ENCODE assay signal across 8 cellular contexts in the genomic region with DNA sequence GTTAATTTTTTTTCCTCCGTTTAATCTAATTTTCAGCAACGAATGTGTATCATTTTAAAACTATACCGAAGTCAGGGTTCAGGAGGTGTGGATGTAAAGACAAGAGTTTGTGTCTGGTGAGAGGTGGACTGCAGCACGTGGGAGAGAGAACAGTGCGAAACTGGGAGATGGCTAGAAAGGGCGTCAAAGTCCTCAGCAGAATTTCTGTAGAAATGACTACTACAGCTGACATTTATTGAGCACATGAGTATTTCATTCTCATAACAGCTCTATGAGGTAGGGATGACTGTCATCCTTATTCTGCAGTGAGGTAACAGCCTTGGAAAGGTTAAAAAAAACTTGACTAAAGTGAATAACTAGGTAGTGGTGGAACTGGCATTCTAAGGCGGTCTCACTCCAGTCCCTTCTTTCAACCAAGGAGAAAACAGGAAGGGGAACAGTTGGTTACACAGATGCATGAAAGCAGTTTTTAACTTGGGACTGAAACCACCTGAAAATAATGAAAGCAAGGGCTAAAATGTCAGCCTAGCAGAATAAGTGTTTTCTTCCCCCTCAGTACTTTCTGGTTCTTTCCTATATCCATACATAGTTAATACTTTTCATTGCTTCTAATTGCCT. TPM values are rescaled to one million over a fixed set of nuclear protein-coding genes. Genes with fewer than 3 reads are reported as not detected.
DNase-seq lines count a peak whose midpoint lies in the region; ATAC-seq, FAIRE-seq and TF ChIP-seq lines count a peak whose summit lies in the region.

No MANE protein-coding gene starts in this region.

- peaks cover 2% of the 10 kb centered on the region for H3K27me3 Mint-ChIP-seq in neural progenitor cell (ENCODE audit: insufficient read depth, low read depth)

- H3K79me2 ChIP-seq in SU-DHL-6 (ENCODE audit: insufficient read depth, low read length) (peaks cover 5% of the 10 kb centered on the region), neural progenitor cell (ENCODE audit: low read depth) (peaks cover 32% of the 10 kb centered on the region)

- H3K9ac ChIP-seq in SU-DHL-6 (ENCODE audit: low read length) (peak overlapping the region; percentile 93), neural progenitor cell (peak overlapping the region; percentile 35)

- ATAC-seq in HG02759 (IDR thresholded peaks at IDR 0.05; ENCODE audit: unreplicated experiment) (peak; percentile 13), aorta (ENCODE audit: low FRiP score) (no peak), HG02840 (IDR thresholded peaks at IDR 0.05; ENCODE audit: low FRiP score, unreplicated experiment) (no peak)

- peaks cover 25% of the 10 kb centered on the region for H3K4me1 Mint-ChIP-seq in neural progenitor cell

- H3K27me3 ChIP-seq in SU-DHL-6 (ENCODE audit: low read length) (no peaks in the 10 kb centered on the region), neural progenitor cell (peaks cover 15% of the 10 kb centered on the region), aorta (ENCODE audit: control insufficient read depth in 1 of 2, insufficient read depth in 2 of 2, low read length in 1 of 2) (no peaks in the 10 kb centered on the region)

- H3K9me3 ChIP-seq in SU-DHL-6 (ENCODE audit: insufficient read depth, low read length) = no peaks in the 10 kb centered on the region
- H3K9me3 ChIP-seq in neural progenitor cell (ENCODE audit: low read depth) = no peaks in the 10 kb centered on the region
- no peaks in the 10 kb centered on the region for H3K9me3 ChIP-seq in aorta (ENCODE audit: control insufficient read depth, low read length)

- H3K36me3 ChIP-seq in SU-DHL-6 (ENCODE audit: low read length) = no peaks in the 10 kb centered on the region
- no peaks in the 10 kb centered on the region for H3K36me3 ChIP-seq in neural progenitor cell
- no peaks in the 10 kb centered on the region for H3K36me3 ChIP-seq in aorta (ENCODE audit: control insufficient read depth in 1 of 2, insufficient read depth in 2 of 2, low read length in 1 of 2)

- H3K9me2 ChIP-seq in SU-DHL-6 (replicated peaks; ENCODE audit: insufficient read depth, low read length) = no peaks in the 10 kb centered on the region

- H3K4me2 ChIP-seq in SU-DHL-6 (ENCODE audit: low read depth, low read length, poor library complexity, severe bottlenecking) (peak overlapping the region; percentile 98), neural progenitor cell (peak overlapping the region; percentile 81)

- H4K20me1 ChIP-seq in SU-DHL-6 (ENCODE audit: low read depth, low read length) = no peaks in the 10 kb centered on the region
- no peaks in the 10 kb centered on the region for H4K20me1 ChIP-seq in neural progenitor cell (ENCODE audit: low read depth)

- peak overlapping the region; percentile 90 for H3K27ac Mint-ChIP-seq in neural progenitor cell

- peak; percentile 53 for DNase-seq in GM12864 (ENCODE audit: low read depth)
- DNase-seq in dermis blood vessel endothelial cell = peak; percentile 16
- DNase-seq in neural progenitor cell (ENCODE audit: low spot score) = no peak
- DNase-seq in aorta = no peak
- no peak for DNase-seq in urothelium cell line (ENCODE audit: low spot score)

- H3K27ac ChIP-seq in SU-DHL-6 (ENCODE audit: low read depth, low read length) = peak overlapping the region; percentile 74
- H3K27ac ChIP-seq in neural progenitor cell = no peak overlapping the region
- H3K27ac ChIP-seq in aorta (ENCODE audit: low read depth in 1 of 2, low read length in 2 of 2) = peak overlapping the region; percentile 11 to 98

- no peak for FAIRE-seq in urothelium cell line (lab: Jason Lieb, UNC)

- H3K4me3 Mint-ChIP-seq in neural progenitor cell = peak overlapping the region; percentile 94

- intact Hi-C loops in aorta (cut with DNase I) = no loop called here

- peak overlapping the region; percentile 88 for H2AFZ ChIP-seq in SU-DHL-6 (ENCODE audit: low read depth, low read length, severe bottlenecking)
- peak overlapping the region; percentile 61 for H2AFZ ChIP-seq in neural progenitor cell (replicated peaks)

- H3F3A ChIP-seq in SU-DHL-6 (ENCODE audit: insufficient read depth) (peaks cover 15% of the 10 kb centered on the region), neural progenitor cell (ENCODE audit: low read depth) (peaks cover 12% of the 10 kb centered on the region)

- H3K36me3 Mint-ChIP-seq in neural progenitor cell = no peaks in the 10 kb centered on the region

- WGBS in aorta, 2 donors = 11 to 12% methylated on average over 7 of the region's 7 CpGs

- no peak for TF ChIP-seq CTCF in GM12864 (IDR thresholded peaks at IDR 0.05; ENCODE audit: low read depth, low read length, missing control alignments)
- no peak for TF ChIP-seq CTCF in SU-DHL-6 (IDR thresholded peaks at IDR 0.05; ENCODE audit: insufficient read depth, low read length, poor library complexity, severe bottlenecking)
- TF ChIP-seq CTCF in neural progenitor cell (IDR thresholded peaks at IDR 0.05) = no peak

- no peaks in the 10 kb centered on the region for H3K9me3 Mint-ChIP-seq in neural progenitor cell

- H3K4me3 ChIP-seq in GM12864 (ENCODE audit: low read depth, low read length) (peak overlapping the region; percentile 96), SU-DHL-6 (ENCODE audit: insufficient read depth, low read length, poor library complexity, severe bottlenecking) (peak overlapping the region; percentile 93), neural progenitor cell (peak overlapping the region; percentile 83), aorta (ENCODE audit: low read length in 2 of 2) (peak overlapping the region; percentile 64 to 96)

- peaks cover 9% of the 10 kb centered on the region for H3K4me1 ChIP-seq in neural progenitor cell
- peaks cover 3 to 4% of the 10 kb centered on the region in 2 donors for H3K4me1 ChIP-seq in aorta (ENCODE audit: control insufficient read depth in 1 of 2, insufficient read depth in 2 of 2, low read length in 2 of 2)

RNA-seq across cellular contexts. Expression of a gene that starts 0.6 kb away (rescaled TPM):
- total RNA-seq in dermis blood vessel endothelial cell = 23.9 and 32.2 TPM in 2 replicates
- 16.8 and 21.9 TPM in 2 replicates for total RNA-seq in neural progenitor cell (ENCODE audit: low replicate concordance)
- 10 to 100 TPM; 18.1 to 31.2 TPM for total RNA-seq in aorta
- 10 to 100 TPM; 22.8 to 58.7 TPM for polyA plus RNA-seq in aorta

Comparison
In these comparisons a context has a peak if more than half of its experiments do, and no peak if none do; other contexts are left out.
1. DNase-seq: peak in GM12864 (single experiment) and dermis blood vessel endothelial cell (single experiment); none in neural progenitor cell (single experiment), aorta (0 of 2) and urothelium cell line (single experiment).
2. Peak in every context shown above with its lines, with median percentiles within 50 percentile points of each other: H3K4me3 ChIP-seq.